26 cellular contexts compared by ENCODE assay signal in the genomic region with DNA sequence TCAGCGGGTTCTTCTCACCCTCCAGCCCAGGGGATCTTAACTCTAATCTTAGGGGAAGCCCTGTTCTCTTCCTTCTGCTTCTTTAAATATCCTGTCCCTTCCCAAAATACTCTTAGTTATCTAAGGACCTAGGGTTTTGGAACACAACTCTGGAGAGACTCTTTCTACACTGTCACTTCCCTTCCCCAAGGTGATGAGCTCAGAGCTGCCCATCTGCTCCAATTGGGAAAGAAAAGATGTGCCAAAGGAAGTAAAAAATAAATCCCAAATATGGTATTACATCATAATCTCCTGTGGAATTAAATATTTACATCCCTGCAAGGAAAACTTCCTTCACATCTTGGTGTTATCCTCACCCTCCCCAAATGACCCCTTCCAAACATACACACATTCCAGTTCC.
"Had no signal": no experiment of that assay in that cellular context is flagged by ENCODE, and none has a peak within 500 bp of the region (broad histone marks: within the 10 kb centered on the region; RNA-seq: fewer than 3 reads in every experiment).

No MANE protein-coding gene starts in this region.

- DNase-seq: effector CD4-positive, alpha-beta T cell; foreskin fibroblast; gastrocnemius medialis; heart left ventricle; kidney; naive thymus-derived CD4-positive, alpha-beta T cell; nucleus accumbens; posterior cingulate gyrus; psoas muscle; right cardiac atrium; spleen; stimulated activated CD4-positive, alpha-beta T cell treated with anti-CD3 and anti-CD28 coated beads, Interleukin-4, amount 100 ng/mL, for 4 hours; stimulated activated naive CD8-positive, alpha-beta T cell treated with anti-CD3 and anti-CD28 coated beads, Interleukin-15, Interleukin-2, amounts not matched to agents 100 U/mL and 50 U/mL, for 24 hours; upper lobe of right lung; uterus had no signal

- H3K4me3 Mint-ChIP-seq: memory B cell; mesothelial cell of epicardium; naive thymus-derived CD4-positive, alpha-beta T cell; nephron; neural progenitor cell; stimulated activated memory B cell treated with anti-CD40 and anti-IgM and Interleukin-4, amounts not matched to agents 10 μg/mL and 1 μg/mL and 100 μg/mL, for 72 hours had no signal

- H3K27ac Mint-ChIP-seq: memory B cell; mesothelial cell of epicardium; naive thymus-derived CD4-positive, alpha-beta T cell; nephron; neural progenitor cell; stimulated activated memory B cell treated with anti-CD40 and anti-IgM and Interleukin-4, amounts not matched to agents 10 μg/mL and 1 μg/mL and 100 μg/mL, for 72 hours had no signal

- H3K4me1 Mint-ChIP-seq: memory B cell; stimulated activated memory B cell treated with anti-CD40 and anti-IgM and Interleukin-4, amounts not matched to agents 10 μg/mL and 1 μg/mL and 100 μg/mL, for 72 hours had no signal

- H3K4me3 ChIP-seq: dorsolateral prefrontal cortex, gastrocnemius medialis, heart left ventricle, hepatocyte, lung, neural progenitor cell, psoas muscle, skin epidermis, spleen, thoracic aorta, tibial nerve, upper lobe of right lung, uterus had no signal

- H3K36me3 ChIP-seq: gastrocnemius medialis, heart left ventricle, neural progenitor cell, spleen, thoracic aorta, tibial nerve, upper lobe of right lung, uterus had no signal

- H3K27me3 ChIP-seq: dorsolateral prefrontal cortex, gastrocnemius medialis, heart left ventricle, hepatocyte, neural progenitor cell, spleen, tibial nerve, upper lobe of right lung, uterus had no signal

- H3K36me3 Mint-ChIP-seq: memory B cell; mesothelial cell of epicardium; naive thymus-derived CD4-positive, alpha-beta T cell; neural progenitor cell; stimulated activated memory B cell treated with anti-CD40 and anti-IgM and Interleukin-4, amounts not matched to agents 10 μg/mL and 1 μg/mL and 100 μg/mL, for 72 hours had no signal

- H3K9me3 Mint-ChIP-seq: memory B cell had no signal
